In genomic region chr5:173823721-173824567, GRCh38 we compare ENCODE assay signal across 10 cellular contexts.
A peak's percentile ranks its signal among the peaks of the same experiment; 100 is the strongest.
DNase-seq lines count a peak whose midpoint lies in the region; ATAC-seq and TF ChIP-seq lines count a peak whose summit lies in the region.
"Had no signal": no experiment of that assay in that cellular context is flagged by ENCODE, and none has a peak within 500 bp of the region (broad histone marks: within the 10 kb centered on the region; RNA-seq: fewer than 3 reads in every experiment).

No MANE protein-coding gene starts in this region.

- H3K27me3 Mint-ChIP-seq in activated CD4-positive, alpha-beta T cell treated with anti-CD3 and anti-CD28 coated beads, Interleukin-2, amount 10 ng/mL, durations not matched to agents 24 days and 14 days: no peaks in the 10 kb centered on the region

- DNase-seq in HT1080 (ENCODE audit: low read depth) (peak; percentile 54), body of pancreas (peak; percentile 58 to 81 (median 68)), GM19238 (ENCODE audit: insufficient read length, low spot score) (no peak), NK-92 (lab: John Stamatoyannopoulos, UW; ENCODE audit: unreplicated experiment) (no peak), DMS79 (lab: John Stamatoyannopoulos, UW) (no peak)
- DNase-seq in activated CD4-positive, alpha-beta T cell treated with anti-CD3 and anti-CD28 coated beads, Interleukin-2, amount 10 ng/mL, durations not matched to agents 24 days and 14 days: no peak
- DNase-seq: activated naive CD4-positive, alpha-beta T cell treated with anti-CD3 and anti-CD28 coated beads, Interleukin-2, amount 50 U/mL, for 16 hours; NCI-H2107 had no signal

- H3K36me3 ChIP-seq in body of pancreas (replicated peaks in 1 of 2; ENCODE audit: insufficient read depth in 1 of 2, low read depth in 2 of 2) (no peaks in the 10 kb centered on the region), subcutaneous abdominal adipose tissue (ENCODE audit: control insufficient read depth in 5 of 5, insufficient read depth in 5 of 5, low read length in 5 of 5) (no peaks in the 10 kb centered on the region)

- WGBS in body of pancreas, 2 donors: 52 to 59% methylated on average over 10 of the region's 10 CpGs

- no peak overlapping the region for H3K27ac Mint-ChIP-seq in activated CD4-positive, alpha-beta T cell treated with anti-CD3 and anti-CD28 coated beads, Interleukin-2, amount 10 ng/mL, durations not matched to agents 24 days and 14 days

- H3K9ac ChIP-seq in subcutaneous abdominal adipose tissue (ENCODE audit: low read length in 5 of 5): no peak overlapping the region

- intact Hi-C loops in body of pancreas (cut with DNase I): no loop called here
- intact Hi-C loops in activated CD4-positive, alpha-beta T cell treated with anti-CD3 and anti-CD28 coated beads, Interleukin-2, amount 10 ng/mL, durations not matched to agents 24 days and 14 days (cut with micrococcal nuclease): no loop called here

- peaks cover 17% of the 10 kb centered on the region for H3K4me1 Mint-ChIP-seq in activated CD4-positive, alpha-beta T cell treated with anti-CD3 and anti-CD28 coated beads, Interleukin-2, amount 10 ng/mL, durations not matched to agents 24 days and 14 days

- H3K4me3 Mint-ChIP-seq in activated CD4-positive, alpha-beta T cell treated with anti-CD3 and anti-CD28 coated beads, Interleukin-2, amount 10 ng/mL, durations not matched to agents 24 days and 14 days: no peak overlapping the region

- no peaks in the 10 kb centered on the region for H3K36me3 Mint-ChIP-seq in activated CD4-positive, alpha-beta T cell treated with anti-CD3 and anti-CD28 coated beads, Interleukin-2, amount 10 ng/mL, durations not matched to agents 24 days and 14 days (ENCODE audit: low read depth)

- H3K4me3 ChIP-seq in body of pancreas (no peak overlapping the region), subcutaneous abdominal adipose tissue (ENCODE audit: low read depth in 1 of 5, low read length in 5 of 5) (no peak overlapping the region)

- TF ChIP-seq CTCF in body of pancreas (IDR thresholded peaks at IDR 0.05): no peak

- H3K4me1 ChIP-seq in body of pancreas (peaks cover 48% of the 10 kb centered on the region), subcutaneous abdominal adipose tissue (ENCODE audit: control insufficient read depth in 5 of 5, insufficient read depth in 5 of 5, low read length in 5 of 5) (peaks cover 3 to 22% (median 16%) of the 10 kb centered on the region in 5 donors)

- peak overlapping the region; percentile 77 to 84 (median 80) for H3K27ac ChIP-seq in body of pancreas
- H3K27ac ChIP-seq in layer of hippocampus (ENCODE audit: low read depth, low read length): peak overlapping the region; percentile 58
- peak overlapping the region; percentile 8 for H3K27ac ChIP-seq in subcutaneous abdominal adipose tissue (ENCODE audit: low read depth, low read length)

- peak; percentile 81 for ATAC-seq in body of pancreas

- no peaks in the 10 kb centered on the region for H3K27me3 ChIP-seq in body of pancreas
- H3K27me3 ChIP-seq in layer of hippocampus (ENCODE audit: control insufficient read depth, insufficient read depth, low read length): no peaks in the 10 kb centered on the region
- H3K27me3 ChIP-seq in subcutaneous abdominal adipose tissue (ENCODE audit: control insufficient read depth in 5 of 5, insufficient read depth in 4 of 5, low read length in 5 of 5): no peaks in the 10 kb centered on the region

- TF ChIP-seq POLR2A in body of pancreas (IDR thresholded peaks at IDR 0.05): peak in 2 of 3 donors; percentile 38 to 49

- peaks cover 6% of the 10 kb centered on the region for H3K9me3 Mint-ChIP-seq in activated CD4-positive, alpha-beta T cell treated with anti-CD3 and anti-CD28 coated beads, Interleukin-2, amount 10 ng/mL, durations not matched to agents 24 days and 14 days

- no peaks in the 10 kb centered on the region for H3K9me3 ChIP-seq in body of pancreas
- peaks cover 0 to 10% (median 4%) of the 10 kb centered on the region in 5 donors for H3K9me3 ChIP-seq in subcutaneous abdominal adipose tissue (ENCODE audit: control insufficient read depth in 5 of 5, low read length in 5 of 5)

Comparison
In these comparisons a context has a peak if more than half of its experiments do, and no peak if none do; other contexts are left out.
1. DNase-seq: peak in HT1080 (single experiment) and body of pancreas (4 of 4); none in GM19238 (single experiment), activated CD4-positive, alpha-beta T cell treated with anti-CD3 and anti-CD28 coated beads, Interleukin-2, amount 10 ng/mL, durations not matched to agents 24 days and 14 days (single experiment), NK-92 (single experiment) and DMS79 (single experiment).
2. H3K27ac ChIP-seq: peak in every context shown above with its lines; median percentile 80 in body of pancreas; 58 in layer of hippocampus; 8 in subcutaneous abdominal adipose tissue.